ENCODE assay signal across 10 cellular contexts in the genomic region with DNA sequence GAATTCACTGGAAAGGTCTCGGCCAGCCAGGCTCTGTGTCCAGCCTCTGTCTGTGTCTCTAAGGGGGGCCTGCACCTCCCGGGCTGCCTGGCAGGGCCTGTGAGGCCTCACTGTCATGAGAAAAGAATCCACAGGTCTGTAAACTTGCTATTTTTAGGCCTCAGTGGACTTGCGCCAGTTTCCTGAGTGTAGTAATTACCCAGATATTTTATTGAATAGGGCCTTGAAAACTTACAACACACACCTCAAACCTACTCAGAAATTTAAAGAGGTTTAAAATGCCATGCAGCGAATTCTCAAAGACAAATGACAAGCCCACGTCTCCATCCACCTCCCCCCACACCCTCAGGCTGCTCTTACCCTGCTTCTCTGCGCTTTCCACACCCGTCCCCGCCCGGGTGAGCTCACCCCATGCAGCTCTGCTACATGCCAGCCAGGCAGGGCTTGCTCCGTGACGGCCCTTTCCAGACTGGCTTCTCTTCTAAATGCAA. TPM values are rescaled to one million over a fixed set of nuclear protein-coding genes. Genes with fewer than 3 reads are reported as not detected.
DNase-seq lines count a peak whose midpoint lies in the region; ATAC-seq, FAIRE-seq and TF ChIP-seq lines count a peak whose summit lies in the region.
"Had no signal": no experiment of that assay in that cellular context is flagged by ENCODE, and none has a peak within 500 bp of the region (broad histone marks: within the 10 kb centered on the region; RNA-seq: fewer than 3 reads in every experiment).

No MANE protein-coding gene starts in this region.

- 56% methylated on average over 11 of the region's 11 CpGs for WGBS in A549 (ENCODE audit: missing lambda C conversion rate)
- no CpG with 5 or more reads among the region's 11 CpGs for WGBS in neuronal stem cell (ENCODE audit: extremely low coverage in 2 of 2, insufficient read length in 2 of 2, insufficient replicate concordance in 1 of 2), 2 donors

- no peak for TF ChIP-seq POLR2A in A549 (IDR thresholded peaks at IDR 0.05; ENCODE audit: low read length)

- no peak for TF ChIP-seq EP300 in A549 (IDR thresholded peaks at IDR 0.05)

- H2BK120ac ChIP-seq in neuronal stem cell (ENCODE audit: low read depth, low read length), result no peak overlapping the region

- no peak overlapping the region for H3K4me3 Mint-ChIP-seq in mesothelial cell of epicardium
- no peak overlapping the region for H3K4me3 Mint-ChIP-seq in activated naive CD8-positive, alpha-beta T cell treated with anti-CD3 and anti-CD28 coated beads for 36 hours
- H3K4me3 Mint-ChIP-seq in activated CD8-positive, alpha-beta T cell treated with anti-CD3 and anti-CD28 coated beads, Interleukin-2, amount 10 ng/mL, durations not matched to agents 7 days and 5 days, result no peak overlapping the region

- H3K23ac ChIP-seq in neuronal stem cell (ENCODE audit: low read depth, low read length, poor library complexity), result no peak overlapping the region

- no peak overlapping the region for H2AFZ ChIP-seq in neuronal stem cell (ENCODE audit: low read length)

- no peak overlapping the region for H3K9ac ChIP-seq in neuronal stem cell (ENCODE audit: low read depth, low read length, poor library complexity)

- no peak overlapping the region for H3K14ac ChIP-seq in neuronal stem cell (ENCODE audit: low read length)

- H3K9me3 Mint-ChIP-seq in mesothelial cell of epicardium, result no peaks in the 10 kb centered on the region
- H3K9me3 Mint-ChIP-seq in activated naive CD8-positive, alpha-beta T cell treated with anti-CD3 and anti-CD28 coated beads for 36 hours, result no peaks in the 10 kb centered on the region
- H3K9me3 Mint-ChIP-seq in activated CD8-positive, alpha-beta T cell treated with anti-CD3 and anti-CD28 coated beads, Interleukin-2, amount 10 ng/mL, durations not matched to agents 7 days and 5 days (ENCODE audit: insufficient read depth), result no peaks in the 10 kb centered on the region

- H3K18ac ChIP-seq in neuronal stem cell (ENCODE audit: low read length), result no peak overlapping the region

- no peak overlapping the region for H2BK5ac ChIP-seq in neuronal stem cell (ENCODE audit: low read length)

- TF ChIP-seq RAD21 in A549 (conservative IDR thresholded peaks at IDR 0.05 in 1 of 2, IDR thresholded peaks at IDR 0.05 in 1 of 2), result no peak

- H2BK12ac ChIP-seq in neuronal stem cell (ENCODE audit: low read length), result no peak overlapping the region

- no peak overlapping the region for H4K91ac ChIP-seq in neuronal stem cell (ENCODE audit: low read depth, low read length, poor library complexity)

- H3K36me3 ChIP-seq in neuronal stem cell (replicated peaks in 1 of 2; ENCODE audit: control insufficient read depth in 2 of 2, insufficient read depth in 2 of 2, low read length in 2 of 2), result no peaks in the 10 kb centered on the region

- no peak overlapping the region for H2BK15ac ChIP-seq in neuronal stem cell (ENCODE audit: low read length)

- POLR2A ChIA-PET in A549 (lab: Yijun Ruan, JAX), result no interaction called here
- POLR2A ChIA-PET in activated CD8-positive, alpha-beta T cell treated with anti-CD3 and anti-CD28 coated beads, Interleukin-2, amount 10 ng/mL, durations not matched to agents 7 days and 5 days (lab: Charles Lee), result no interaction called here

- TF ChIP-seq CTCF in A549 (IDR thresholded peaks at IDR 0.05) (no peak), mesothelial cell of epicardium (IDR thresholded peaks at IDR 0.05; ENCODE audit: unreplicated experiment) (no peak)

- H3K4me3 ChIP-seq in A549 (no peak overlapping the region), neuronal stem cell (ENCODE audit: low read length in 2 of 2) (no peak overlapping the region)

- H3K36me3 Mint-ChIP-seq in mesothelial cell of epicardium, result no peaks in the 10 kb centered on the region
- H3K36me3 Mint-ChIP-seq in activated naive CD8-positive, alpha-beta T cell treated with anti-CD3 and anti-CD28 coated beads for 36 hours, result no peaks in the 10 kb centered on the region
- no peaks in the 10 kb centered on the region for H3K36me3 Mint-ChIP-seq in activated CD8-positive, alpha-beta T cell treated with anti-CD3 and anti-CD28 coated beads, Interleukin-2, amount 10 ng/mL, durations not matched to agents 7 days and 5 days (ENCODE audit: low read depth)

- CTCF ChIA-PET in A549 (lab: Yijun Ruan, JAX), result no interaction called here
- CTCF ChIA-PET in activated CD8-positive, alpha-beta T cell treated with anti-CD3 and anti-CD28 coated beads, Interleukin-2, amount 10 ng/mL, durations not matched to agents 7 days and 5 days (lab: Charles Lee), result no interaction called here

- H3K4ac ChIP-seq in neuronal stem cell (ENCODE audit: low read length), result no peak overlapping the region

- no peak overlapping the region for H2AK5ac ChIP-seq in neuronal stem cell (ENCODE audit: low read depth, low read length)

- H3K79me1 ChIP-seq in neuronal stem cell (ENCODE audit: low read depth, low read length), result no peaks in the 10 kb centered on the region

- DNase-seq in A549 (ENCODE audit: low read depth in 1 of 2, low spot score in 1 of 2) (no peak), NOMO-1 (lab: John Stamatoyannopoulos, UW; ENCODE audit: unreplicated experiment in 2 of 2) (peak; percentile 97), dermis blood vessel endothelial cell (peak; percentile 73), mesothelial cell of epicardium (ENCODE audit: low spot score in 2 of 2, unreplicated experiment in 2 of 2) (no peak), hypothalamus (lab: John Stamatoyannopoulos, UW) (no peak), neuronal stem cell (ENCODE audit: low spot score) (no peak)
- no peak for DNase-seq in activated naive CD8-positive, alpha-beta T cell treated with anti-CD3 and anti-CD28 coated beads for 36 hours
- no peak for DNase-seq in activated CD8-positive, alpha-beta T cell treated with anti-CD3 and anti-CD28 coated beads, Interleukin-2, amount 10 ng/mL, durations not matched to agents 7 days and 5 days
- DNase-seq: SW 1271 had no signal

- peaks cover 16% of the 10 kb centered on the region for H3K4me1 Mint-ChIP-seq in mesothelial cell of epicardium
- peaks cover 11% of the 10 kb centered on the region for H3K4me1 Mint-ChIP-seq in activated naive CD8-positive, alpha-beta T cell treated with anti-CD3 and anti-CD28 coated beads for 36 hours
- peaks cover 11% of the 10 kb centered on the region for H3K4me1 Mint-ChIP-seq in activated CD8-positive, alpha-beta T cell treated with anti-CD3 and anti-CD28 coated beads, Interleukin-2, amount 10 ng/mL, durations not matched to agents 7 days and 5 days (ENCODE audit: low read depth)

- peak in 1 of 2 experiments; percentile 55; a peak in 3 of 6 replicates for ATAC-seq in A549
- no peak for ATAC-seq in activated CD8-positive, alpha-beta T cell treated with anti-CD3 and anti-CD28 coated beads, Interleukin-2, amount 10 ng/mL, durations not matched to agents 7 days and 5 days

- H3K27ac ChIP-seq in A549, result peak overlapping the region in 1 of 2 experiments; percentile 19; a peak in 1 of 6 replicates
- no peak overlapping the region for H3K27ac ChIP-seq in neuronal stem cell (replicated peaks; ENCODE audit: low read length)
- H3K27ac ChIP-seq: C4-2B had no signal

- peaks cover 17% of the 10 kb centered on the region for H3K27me3 Mint-ChIP-seq in mesothelial cell of epicardium (ENCODE audit: low read depth)
- H3K27me3 Mint-ChIP-seq in activated naive CD8-positive, alpha-beta T cell treated with anti-CD3 and anti-CD28 coated beads for 36 hours, result peaks cover 18% of the 10 kb centered on the region
- peaks cover 4% of the 10 kb centered on the region for H3K27me3 Mint-ChIP-seq in activated CD8-positive, alpha-beta T cell treated with anti-CD3 and anti-CD28 coated beads, Interleukin-2, amount 10 ng/mL, durations not matched to agents 7 days and 5 days (ENCODE audit: low read depth)

- H3K4me2 ChIP-seq in A549 (peak overlapping the region; percentile 25; the same call in 2 of the 3 replicates), neuronal stem cell (ENCODE audit: insufficient read depth, low read length, poor library complexity, severe bottlenecking) (no peak overlapping the region)

- FAIRE-seq in A549 (lab: Jason Lieb, UNC), result no peak

- H4K8ac ChIP-seq in neuronal stem cell (ENCODE audit: low read depth, low read length), result no peak overlapping the region

- H3K27me3 ChIP-seq in neuronal stem cell (ENCODE audit: control insufficient read depth in 3 of 3, insufficient read depth in 3 of 3, low read depth in 1 of 3, low read length in 3 of 3), result peaks cover 0 to 6% (median 0%) of the 10 kb centered on the region in 3 experiments

- peak overlapping the region; percentile 81 for H3K27ac Mint-ChIP-seq in mesothelial cell of epicardium
- H3K27ac Mint-ChIP-seq in activated naive CD8-positive, alpha-beta T cell treated with anti-CD3 and anti-CD28 coated beads for 36 hours, result no peak overlapping the region
- no peak overlapping the region for H3K27ac Mint-ChIP-seq in activated CD8-positive, alpha-beta T cell treated with anti-CD3 and anti-CD28 coated beads, Interleukin-2, amount 10 ng/mL, durations not matched to agents 7 days and 5 days

- H3K4me1 ChIP-seq in A549 (0 out of 3 replicates have a peak, but pooled peaks cover 3% of the 10 kb centered on the region), neuronal stem cell (ENCODE audit: control insufficient read depth in 2 of 2, insufficient read depth in 1 of 2, low read depth in 1 of 2, low read length in 2 of 2) (peaks cover 16 to 21% of the 10 kb centered on the region in 2 donors)

- H3K9me3 ChIP-seq in A549, result no peaks in the 10 kb centered on the region
- H3K9me3 ChIP-seq in neuronal stem cell (replicated peaks in 1 of 2; ENCODE audit: control insufficient read depth in 2 of 2, insufficient read depth in 1 of 2, low read depth in 1 of 2, low read length in 2 of 2), result peaks cover 0 to 3% of the 10 kb centered on the region in 2 donors

TF ChIP-seq in A549, 52 proteins besides CTCF, POLR2A, EP300 and RAD21 (continues in another document):
- TF ChIP-seq FOXS1 (CRISPR knock-in tag; IDR thresholded peaks at IDR 0.05), result no peak
- TF ChIP-seq EHMT2 (IDR thresholded peaks at IDR 0.05; ENCODE audit: low read depth), result no peak
- TF ChIP-seq CHD2 (IDR thresholded peaks at IDR 0.05; ENCODE audit: low read length, partially characterized antibody), result no peak
- TF ChIP-seq CBX8 (IDR thresholded peaks at IDR 0.05), result no peak
- TF ChIP-seq RFX5 (IDR thresholded peaks at IDR 0.05), result no peak
- TF ChIP-seq NPAS2 (CRISPR knock-in tag; IDR thresholded peaks at IDR 0.05; ENCODE audit: borderline replicate concordance), result no peak

RNA-seq across cellular contexts. Expression of a gene that starts 8.8 kb away (rescaled TPM):
- polyA plus RNA-seq in A549 (2011; rRNA removed) (7.2 and 11.8 TPM in 2 replicates), A549 (2017; fragmentation: RNase III; extraction: RNeasy Plus Mini Kit Qiagen cat#74134 plus additional on column Dnase treatment) (15.2 to 18.8 TPM (median 16.4 TPM) in 3 replicates)
- 7.1 and 10.0 TPM in 2 replicates for polyA plus RNA-seq in A549 (2012; cell fraction: cytosol; rRNA removed)
- 56.3 and 66.3 TPM in 2 replicates for polyA plus RNA-seq in A549 (2012; cell fraction: nucleus; rRNA removed)
- polyA minus RNA-seq in A549 (2011; rRNA and poly(A)+ RNA removed), result 16.8 and 17.7 TPM in 2 replicates
- total RNA-seq in dermis blood vessel endothelial cell (7.8 and 12.2 TPM in 2 replicates), mesothelial cell of epicardium (38.0 to 46.3 TPM (median 45.7 TPM) in 3 replicates)
- total RNA-seq in activated naive CD8-positive, alpha-beta T cell treated with anti-CD3 and anti-CD28 coated beads for 36 hours, result 10 to 100 TPM; 28.2 to 30.7 TPM
- polyA plus RNA-seq in neuronal stem cell (2013, experiment 1 of 2), result 27.1 TPM
- polyA plus RNA-seq in neuronal stem cell (2013, experiment 2 of 2), result 25.7 TPM
- 10 to 100 TPM; 43.1 to 45.5 TPM for total RNA-seq in activated CD8-positive, alpha-beta T cell treated with anti-CD3 and anti-CD28 coated beads, Interleukin-2, amount 10 ng/mL, durations not matched to agents 7 days and 5 days

Comparison
In these comparisons a context has a peak if more than half of its experiments do, and no peak if none do; other contexts are left out.
1. DNase-seq: peak in NOMO-1 (2 of 2) and dermis blood vessel endothelial cell (single experiment); none in A549 (0 of 2), mesothelial cell of epicardium (0 of 2), activated naive CD8-positive, alpha-beta T cell treated with anti-CD3 and anti-CD28 coated beads for 36 hours (single experiment), hypothalamus (0 of 51), neuronal stem cell (single experiment) and activated CD8-positive, alpha-beta T cell treated with anti-CD3 and anti-CD28 coated beads, Interleukin-2, amount 10 ng/mL, durations not matched to agents 7 days and 5 days (single experiment).